1 cellular context compared by ENCODE assay signal in genomic region chr3:186806173-186807055, GRCh38.
TF ChIP-seq lines count a peak whose summit lies in the region.

Gene RFC4, minus strand, starts transcription at chr3:186806482. Its CDS starts 1,769 bp downstream, at chr3:186804713.

TF ChIP-seq in K562, 482 proteins besides CTCF, POLR2A, EP300 and RAD21 (continued from another document and continues in another):
- 0 out of 2 replicates have a peak, but pooled peaks have one; percentile 48 for TF ChIP-seq ZNF644 (tag; IDR thresholded peaks at IDR 0.05; ENCODE audit: low read depth)
- TF ChIP-seq SMAD3 (CRISPR knock-in tag; conservative IDR thresholded peaks at IDR 0.05): no peak
- TF ChIP-seq XRCC3 (IDR thresholded peaks at IDR 0.05): no peak
- TF ChIP-seq PYGO2 (tag; IDR thresholded peaks at IDR 0.05): no peak
- no peak for TF ChIP-seq PHB2 (IDR thresholded peaks at IDR 0.05; ENCODE audit: low read depth)
- no peak for TF ChIP-seq HNRNPH1 (optimal IDR thresholded peaks at IDR 0.05; ENCODE audit: low read depth, low read length)
- TF ChIP-seq SUPT5H (IDR thresholded peaks at IDR 0.05): peak; percentile 90
- TF ChIP-seq ZNF3 (CRISPR knock-in tag; IDR thresholded peaks at IDR 0.05): no peak
- no peak for TF ChIP-seq SP1 (CRISPR knock-in tag; IDR thresholded peaks at IDR 0.05)
- TF ChIP-seq ZBTB2 (IDR thresholded peaks at IDR 0.05): peak; percentile 91
- TF ChIP-seq ZBTB26 (CRISPR knock-in tag; IDR thresholded peaks at IDR 0.05): no peak
- no peak for TF ChIP-seq CBX1 (IDR thresholded peaks at IDR 0.05; ENCODE audit: low read depth)
- TF ChIP-seq IRF9 (tag; IDR thresholded peaks at IDR 0.05): no peak
- TF ChIP-seq MCM5 (IDR thresholded peaks at IDR 0.05; ENCODE audit: low read depth): no peak
- no peak for TF ChIP-seq THRA (IDR thresholded peaks at IDR 0.05)
- no peak for TF ChIP-seq ZNF121 (CRISPR knock-in tag; conservative IDR thresholded peaks at IDR 0.05)
- TF ChIP-seq FOXA1 (IDR thresholded peaks at IDR 0.05; ENCODE audit: borderline replicate concordance): no peak
- TF ChIP-seq ZNF717 (CRISPR knock-in tag; IDR thresholded peaks at IDR 0.05): no peak
- TF ChIP-seq NFIC (IDR thresholded peaks at IDR 0.05): no peak; the same call in none of the 2 replicates
- no peak for TF ChIP-seq STAT5A (IDR thresholded peaks at IDR 0.05; ENCODE audit: borderline replicate concordance, low read length)
- 0 out of 2 replicates have a peak, but pooled peaks have one; percentile 13 for TF ChIP-seq HINFP (tag; conservative IDR thresholded peaks at IDR 0.05; ENCODE audit: low read depth)
- no peak for TF ChIP-seq ZNF77 (CRISPR knock-in tag; IDR thresholded peaks at IDR 0.05)
- TF ChIP-seq GTF2B (IDR thresholded peaks at IDR 0.05; ENCODE audit: extremely low read depth, insufficient read length): no peak
- no peak for TF ChIP-seq ARID3B (CRISPR knock-in tag; IDR thresholded peaks at IDR 0.05; ENCODE audit: borderline replicate concordance)
- TF ChIP-seq MYBL2 (IDR thresholded peaks at IDR 0.05; ENCODE audit: low read depth): no peak
- TF ChIP-seq MYBL2 (CRISPR knock-in tag; IDR thresholded peaks at IDR 0.05; ENCODE audit: borderline replicate concordance): no peak
- TF ChIP-seq SMC3 (conservative IDR thresholded peaks at IDR 0.05; ENCODE audit: insufficient read depth, low read depth, low read length): no peak
- no peak for TF ChIP-seq ZFP91 (CRISPR knock-in tag; IDR thresholded peaks at IDR 0.05)
- no peak for TF ChIP-seq BDP1 (IDR thresholded peaks at IDR 0.05; ENCODE audit: insufficient read depth, insufficient read length)
- peak; percentile 90 for TF ChIP-seq MGA (IDR thresholded peaks at IDR 0.05)
- peak; percentile 85 for TF ChIP-seq POLR2B (IDR thresholded peaks at IDR 0.05; ENCODE audit: low read depth, partially characterized antibody)
- TF ChIP-seq MXI1 (IDR thresholded peaks at IDR 0.05; ENCODE audit: low read depth, low read length): peak; percentile 53; the same call in 1 of the 2 replicates
- no peak for TF ChIP-seq MBD1 (CRISPR knock-in tag; IDR thresholded peaks at IDR 0.05)
- peak; percentile 15; the same call in 1 of the 2 replicates for TF ChIP-seq ERF (CRISPR knock-in tag; IDR thresholded peaks at IDR 0.05)
